1 cellular context compared by ENCODE assay signal in the genomic region with DNA sequence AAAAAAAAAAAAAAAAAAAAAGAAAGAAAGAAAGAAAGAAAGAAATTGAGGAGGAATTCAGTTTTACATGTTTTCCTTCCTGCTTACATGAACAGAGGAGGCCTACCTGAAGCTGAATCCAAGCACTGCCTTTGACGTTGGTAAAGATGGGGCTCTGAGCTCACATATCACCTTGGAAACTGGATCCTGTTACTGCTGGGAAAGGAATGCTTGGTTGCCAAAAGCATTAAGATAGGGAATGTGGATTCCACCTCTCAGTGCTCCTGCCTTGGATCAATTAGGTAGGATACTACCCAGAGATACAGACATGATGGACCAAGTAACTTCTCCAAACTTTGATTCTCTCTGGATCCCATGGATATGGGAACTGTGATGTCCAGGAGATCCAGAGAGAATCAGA.
TF ChIP-seq lines count a peak whose summit lies in the region.

No MANE protein-coding gene starts in this region.

TF ChIP-seq in GM23338, 12 proteins besides CTCF, POLR2A, EP300 and RAD21 (continued from another document):
- TF ChIP-seq NANOG (IDR thresholded peaks at IDR 0.05; ENCODE audit: borderline replicate concordance) (no peak), JUNB (IDR thresholded peaks at IDR 0.05; ENCODE audit: unreplicated experiment) (no peak)
